10 cellular contexts compared by ENCODE assay signal in the genomic region with DNA sequence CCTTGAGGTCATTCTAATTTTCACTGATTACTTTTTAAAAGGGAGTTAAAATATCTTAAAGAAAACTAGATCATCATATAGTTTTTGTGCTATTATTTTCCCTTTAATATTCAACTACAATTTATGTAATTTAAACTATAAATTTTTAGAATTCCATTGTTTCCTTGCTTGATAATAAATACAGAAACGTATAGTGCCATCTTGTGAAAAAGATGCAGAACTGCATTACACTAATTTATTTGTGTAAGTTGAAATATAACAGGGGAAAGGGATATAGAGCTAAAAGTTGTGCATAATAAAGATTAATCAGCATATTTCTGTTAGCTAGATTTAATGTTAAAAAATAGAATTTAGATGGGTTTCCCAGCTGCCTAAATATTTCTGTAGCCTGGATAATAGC.
A peak's percentile ranks its signal among the peaks of the same experiment; 100 is the strongest.
DNase-seq lines count a peak whose midpoint lies in the region; ATAC-seq, FAIRE-seq and TF ChIP-seq lines count a peak whose summit lies in the region.
"Had no signal": no experiment of that assay in that cellular context is flagged by ENCODE, and none has a peak within 500 bp of the region (broad histone marks: within the 10 kb centered on the region; RNA-seq: fewer than 3 reads in every experiment).

No MANE protein-coding gene starts in this region.

- H3K36me3 Mint-ChIP-seq in activated T-helper 17 cell treated with anti-CD3 and anti-CD28 coated beads, Interleukin-2, amount 50 U/mL, for 72 hours (ENCODE audit: low read depth): no peaks in the 10 kb centered on the region

- CTCF ChIA-PET in A549 (lab: Yijun Ruan, JAX): interaction anchor here (0.7 to 0.9 kb wide), 4 partner anchors 11 to 651 kb away, joined by 3 to 4 read pairs (median 3); no protein-coding TSS in a partner anchor

- WGBS in A549 (ENCODE audit: missing lambda C conversion rate): 0% methylated on average over 1 of the region's 1 CpG

- no peak overlapping the region for H3K27ac ChIP-seq in A549
- H3K27ac ChIP-seq in foreskin keratinocyte: no peak overlapping the region

- TF ChIP-seq RAD21 in A549 (conservative IDR thresholded peaks at IDR 0.05 in 1 of 2, IDR thresholded peaks at IDR 0.05 in 1 of 2): peak; percentile 49 to 57

- no peak for FAIRE-seq in A549 (lab: Jason Lieb, UNC)
- FAIRE-seq: GM18507 had no signal

- TF ChIP-seq EP300 in A549 (IDR thresholded peaks at IDR 0.05): no peak

- H3K27ac Mint-ChIP-seq in activated T-helper 17 cell treated with anti-CD3 and anti-CD28 coated beads, Interleukin-2, amount 50 U/mL, for 72 hours: no peak overlapping the region

- H3K4me1 Mint-ChIP-seq in activated T-helper 17 cell treated with anti-CD3 and anti-CD28 coated beads, Interleukin-2, amount 50 U/mL, for 72 hours: no peaks in the 10 kb centered on the region

- no peak overlapping the region for H3K4me2 ChIP-seq in A549

- no peak overlapping the region for H3K4me3 Mint-ChIP-seq in activated T-helper 17 cell treated with anti-CD3 and anti-CD28 coated beads, Interleukin-2, amount 50 U/mL, for 72 hours

- peaks cover 16% of the 10 kb centered on the region for H3K27me3 ChIP-seq in foreskin keratinocyte

- no peak for TF ChIP-seq POLR2A in A549 (IDR thresholded peaks at IDR 0.05; ENCODE audit: low read length)

- POLR2A ChIA-PET in A549 (lab: Yijun Ruan, JAX): no interaction called here

- H3K4me1 ChIP-seq in A549 (no peaks in the 10 kb centered on the region), foreskin keratinocyte (no peaks in the 10 kb centered on the region)

- DNase-seq in A549 (ENCODE audit: low read depth in 1 of 2, low spot score in 1 of 2) (peak in 1 of 2 experiments; percentile 5), RKO (ENCODE audit: low spot score) (peak; percentile 73), foreskin keratinocyte (no peak), NCI-H187 treated with DMSO at 0.1 percent for 48 hours (lab: John Stamatoyannopoulos, UW) (no peak), NCI-H187 (lab: John Stamatoyannopoulos, UW) (no peak)
- DNase-seq in stimulated activated CD4-positive, alpha-beta T cell treated with anti-CD3 and anti-CD28 coated beads, Interleukin-4, amount 100 ng/mL, for 4 hours: no peak
- DNase-seq: stimulated activated CD8-positive, alpha-beta memory T cell treated with anti-CD3 and anti-CD28 coated beads, Interleukin-4, amount 100 ng/mL, for 48 hours had no signal

- H3K4me3 ChIP-seq in A549: no peak overlapping the region

- peak; percentile 39; the same call in 2 of the 3 replicates for TF ChIP-seq CTCF in A549 (IDR thresholded peaks at IDR 0.05)
- TF ChIP-seq CTCF in foreskin keratinocyte (conservative IDR thresholded peaks at IDR 0.05): peak; percentile 73

- no peaks in the 10 kb centered on the region for H3K9me3 Mint-ChIP-seq in activated T-helper 17 cell treated with anti-CD3 and anti-CD28 coated beads, Interleukin-2, amount 50 U/mL, for 72 hours

- ATAC-seq in A549 (no peak), GM18867 (IDR thresholded peaks at IDR 0.05; ENCODE audit: unreplicated experiment) (peak; percentile 54), foreskin keratinocyte (no peak)
- ATAC-seq in activated T-helper 17 cell treated with anti-CD3 and anti-CD28 coated beads, Interleukin-2, amount 50 U/mL, for 72 hours (replicated peaks): no peak

- H3K9me3 ChIP-seq in A549: no peaks in the 10 kb centered on the region

- peaks cover 13% of the 10 kb centered on the region for H3K27me3 Mint-ChIP-seq in activated T-helper 17 cell treated with anti-CD3 and anti-CD28 coated beads, Interleukin-2, amount 50 U/mL, for 72 hours

TF ChIP-seq in A549, 52 proteins besides CTCF, POLR2A, EP300 and RAD21:
- TF ChIP-seq SMC3 (IDR thresholded peaks at IDR 0.05) (peak; percentile 35; the same call in 1 of the 3 replicates), MAFK (IDR thresholded peaks at IDR 0.05; ENCODE audit: partially characterized antibody) (peak; percentile 76)
- TF ChIP-seq, protein P1, sequence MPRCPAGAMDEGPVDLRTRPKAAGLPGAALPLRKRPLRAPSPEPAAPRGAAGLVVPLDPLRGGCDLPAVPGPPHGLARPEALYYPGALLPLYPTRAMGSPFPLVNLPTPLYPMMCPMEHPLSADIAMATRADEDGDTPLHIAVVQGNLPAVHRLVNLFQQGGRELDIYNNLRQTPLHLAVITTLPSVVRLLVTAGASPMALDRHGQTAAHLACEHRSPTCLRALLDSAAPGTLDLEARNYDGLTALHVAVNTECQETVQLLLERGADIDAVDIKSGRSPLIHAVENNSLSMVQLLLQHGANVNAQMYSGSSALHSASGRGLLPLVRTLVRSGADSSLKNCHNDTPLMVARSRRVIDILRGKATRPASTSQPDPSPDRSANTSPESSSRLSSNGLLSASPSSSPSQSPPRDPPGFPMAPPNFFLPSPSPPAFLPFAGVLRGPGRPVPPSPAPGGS (IDR thresholded peaks at IDR 0.05): no peak
